11 cellular contexts compared by ENCODE assay signal in the genomic region with DNA sequence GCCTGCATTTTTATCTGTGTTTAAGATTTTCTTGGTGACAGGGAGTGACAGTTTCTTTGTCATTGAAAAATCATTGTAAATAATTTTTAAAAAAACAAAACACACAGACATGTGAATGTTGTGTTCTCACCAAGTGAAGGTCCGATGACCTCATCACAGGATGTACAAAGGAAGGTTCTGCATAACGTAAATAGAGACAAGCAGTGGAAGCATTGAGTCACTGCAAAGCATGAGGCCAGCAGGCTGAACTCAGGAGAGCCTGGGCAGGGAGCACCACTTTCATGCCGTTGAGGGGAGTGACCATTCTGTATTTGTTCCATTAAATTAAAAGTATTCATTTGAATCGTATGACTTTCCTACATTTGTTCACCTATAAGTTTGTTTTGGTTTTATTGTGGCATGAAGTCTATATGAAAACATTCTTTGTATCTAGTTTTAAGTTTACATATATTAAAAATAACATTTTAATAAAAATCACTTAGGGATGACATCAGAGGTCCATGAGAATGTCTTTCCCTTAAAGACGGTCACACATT.
DNase-seq lines count a peak whose midpoint lies in the region; ATAC-seq and TF ChIP-seq lines count a peak whose summit lies in the region.
"Had no signal": no experiment of that assay in that cellular context is flagged by ENCODE, and none has a peak within 500 bp of the region (broad histone marks: within the 10 kb centered on the region; RNA-seq: fewer than 3 reads in every experiment).

No MANE protein-coding gene starts in this region.

- DNase-seq in ACHN (peak; percentile 50), HCT116 (ENCODE audit: low read depth, low spot score) (peak; percentile 21), amniotic stem cell (lab: John Stamatoyannopoulos, UW) (peak; percentile 90), hepatocyte (ENCODE audit: low spot score) (peak; percentile 81), NCI-H1048 (lab: John Stamatoyannopoulos, UW) (no peak), NCI-H1694 (lab: John Stamatoyannopoulos, UW) (no peak), spleen (no peak)
- DNase-seq: activated T-cell treated with anti-CD3 and anti-CD28 coated beads, Interleukin-2, amount 50 U/mL, for 72 hours; NCI-H1105; tibial artery had no signal

- no peak for TF ChIP-seq CTCF in HCT116 (IDR thresholded peaks at IDR 0.05 in 2 of 3, conservative IDR thresholded peaks at IDR 0.05 in 1 of 3; ENCODE audit: borderline replicate concordance in 1 of 3, insufficient read depth in 1 of 3, low read depth in 2 of 3, low read length in 2 of 3)
- no peak for TF ChIP-seq CTCF in hepatocyte (IDR thresholded peaks at IDR 0.05; ENCODE audit: poor library complexity)
- TF ChIP-seq CTCF in spleen (IDR thresholded peaks at IDR 0.05 in 8 of 11, conservative IDR thresholded peaks at IDR 0.05 in 3 of 11), result no peak

- intact Hi-C loops in HCT116 (cut with micrococcal nuclease) (no loop called here), spleen (cut with DNase I; ENCODE audit: low total_unique reads) (no loop called here)

- peak overlapping the region; percentile 35 for H2AFZ ChIP-seq in HCT116 (ENCODE audit: low read depth, low read length, poor library complexity, severe bottlenecking)
- H2AFZ ChIP-seq in hepatocyte, result no peak overlapping the region

- 59% methylated on average over 5 of the region's 5 CpGs for WGBS in hepatocyte (ENCODE audit: low lambda C conversion rate, missing lambda C conversion rate)
- whole genome bisulfite sequencing in spleen, 5 donors, result 69 to 80% (median 77%) methylated on average over 5 of the region's 5 CpGs

- no peak for ATAC-seq in HCT116
- ATAC-seq in HG03095 (IDR thresholded peaks at IDR 0.05; ENCODE audit: unreplicated experiment), result no peak
- ATAC-seq: activated T-cell treated with anti-CD3 and anti-CD28 coated beads, Interleukin-2, amount 50 U/mL, for 72 hours had no signal

- no peak for TF ChIP-seq RAD21 in HCT116 (IDR thresholded peaks at IDR 0.05; ENCODE audit: low read depth)

- no peaks in the 10 kb centered on the region for H3K9me3 ChIP-seq in HCT116 (ENCODE audit: control insufficient read depth in 1 of 2, insufficient read depth in 1 of 2, low read depth in 1 of 2, low read length in 2 of 2)
- H3K9me3 ChIP-seq in hepatocyte (ENCODE audit: low read depth), result no peaks in the 10 kb centered on the region
- H3K9me3 ChIP-seq in spleen, result no peaks in the 10 kb centered on the region
- H3K9me3 ChIP-seq: tibial artery had no signal

- CTCF ChIA-PET in HCT116 (lab: Charles Lee), result no interaction called here

- H3K9me2 ChIP-seq in HCT116 (ENCODE audit: insufficient read depth), result no peaks in the 10 kb centered on the region
- no peaks in the 10 kb centered on the region for H3K9me2 ChIP-seq in hepatocyte (replicated peaks; ENCODE audit: insufficient read depth)

- H3K79me2 ChIP-seq in HCT116 (ENCODE audit: insufficient read depth, low read length) (no peaks in the 10 kb centered on the region), hepatocyte (no peaks in the 10 kb centered on the region)

- in situ Hi-C loops in ACHN (cut with HindIII; ENCODE audit: low pct_ligation_motif_present, low pct_unique_long_range_greater_than_20kb, low sequenced_read_pairs), result no loop called here

- H3K27me3 ChIP-seq in HCT116 (ENCODE audit: insufficient read depth, low read length), result no peaks in the 10 kb centered on the region
- no peaks in the 10 kb centered on the region for H3K27me3 ChIP-seq in hepatocyte
- H3K27me3 ChIP-seq in spleen (replicated peaks in 1 of 7), result no peaks in the 10 kb centered on the region
- H3K27me3 ChIP-seq: tibial artery had no signal

- H3K4me3 ChIP-seq in HCT116 (replicated peaks in 1 of 2; ENCODE audit: low read depth in 1 of 2, low read length in 2 of 2) (no peak overlapping the region), hepatocyte (no peak overlapping the region), spleen (no peak overlapping the region)
- H3K4me3 ChIP-seq: tibial artery had no signal

- H4K20me1 ChIP-seq in HCT116 (ENCODE audit: insufficient read depth) (no peaks in the 10 kb centered on the region), hepatocyte (ENCODE audit: insufficient read depth, poor library complexity, severe bottlenecking) (no peaks in the 10 kb centered on the region)

- POLR2A ChIA-PET in HCT116 (lab: Charles Lee), result no interaction called here

- no peaks in the 10 kb centered on the region for H3K4me1 ChIP-seq in HCT116 (ENCODE audit: control insufficient read depth in 1 of 2, insufficient read depth in 2 of 2, low read length in 2 of 2)
- no peaks in the 10 kb centered on the region for H3K4me1 ChIP-seq in hepatocyte (ENCODE audit: insufficient read depth)
- H3K4me1 ChIP-seq in spleen, result no peaks in the 10 kb centered on the region

- BruUV-seq in HCT116 (replicated peaks; lab: Mats Ljungman, UMichigan), result no TSS peak

- H3K4me2 ChIP-seq in HCT116 (ENCODE audit: low read length) (no peak overlapping the region), hepatocyte (no peak overlapping the region)

- RAD21 ChIA-PET in HCT116 (lab: Charles Lee; ENCODE audit: low non-redundant PET in 1 of 2, low total read pairs in 2 of 2, uncharacterized antibody in 2 of 2, unreplicated experiment in 2 of 2), result no interaction called here

- no peak overlapping the region for H3K27ac ChIP-seq in HCT116 (ENCODE audit: low read depth, low read length)
- peak overlapping the region; percentile 46 for H3K27ac ChIP-seq in hepatocyte
- no peak overlapping the region for H3K27ac ChIP-seq in spleen
- H3K27ac ChIP-seq: tibial artery had no signal

- no peaks in the 10 kb centered on the region for H3K36me3 ChIP-seq in HCT116 (ENCODE audit: control insufficient read depth in 1 of 2, insufficient read depth in 2 of 2, low read length in 2 of 2)
- no peaks in the 10 kb centered on the region for H3K36me3 ChIP-seq in hepatocyte (replicated peaks; ENCODE audit: insufficient read depth, low read depth)
- H3K36me3 ChIP-seq in spleen, result no peaks in the 10 kb centered on the region
- H3K36me3 ChIP-seq: tibial artery had no signal

- TF ChIP-seq POLR2A in HCT116 (IDR thresholded peaks at IDR 0.05; ENCODE audit: borderline replicate concordance, extremely low read depth, insufficient read depth, insufficient read length), result no peak
- TF ChIP-seq POLR2A in spleen (IDR thresholded peaks at IDR 0.05), result no peak

- H3K9ac ChIP-seq in HCT116 (ENCODE audit: low read length), result no peak overlapping the region

TF ChIP-seq in HCT116, 20 proteins besides CTCF, POLR2A, EP300 and RAD21:
- TF ChIP-seq ELF1 (IDR thresholded peaks at IDR 0.05; ENCODE audit: borderline replicate concordance, low read depth) (no peak), JUND (IDR thresholded peaks at IDR 0.05) (peak; percentile 64), ATF3 (IDR thresholded peaks at IDR 0.05) (peak; percentile 51; the same call in 1 of the 2 replicates), SP1 (IDR thresholded peaks at IDR 0.05; ENCODE audit: low read depth) (peak; percentile 49), FOSL1 (IDR thresholded peaks at IDR 0.05; ENCODE audit: low read depth) (peak; percentile 42; the same call in 1 of the 2 replicates), ZNF274 (IDR thresholded peaks at IDR 0.05; ENCODE audit: low read depth, low read length) (no peak), MAX (IDR thresholded peaks at IDR 0.05) (peak; percentile 37; the same call in 1 of the 2 replicates)

Comparison
In these comparisons a context has a peak if more than half of its experiments do, and no peak if none do; other contexts are left out.
1. DNase-seq: peak in ACHN (single experiment), HCT116 (single experiment), amniotic stem cell (single experiment) and hepatocyte (single experiment); none in NCI-H1048 (single experiment), NCI-H1694 (single experiment) and spleen (single experiment).